11 cellular contexts compared by ENCODE assay signal in the genomic region with DNA sequence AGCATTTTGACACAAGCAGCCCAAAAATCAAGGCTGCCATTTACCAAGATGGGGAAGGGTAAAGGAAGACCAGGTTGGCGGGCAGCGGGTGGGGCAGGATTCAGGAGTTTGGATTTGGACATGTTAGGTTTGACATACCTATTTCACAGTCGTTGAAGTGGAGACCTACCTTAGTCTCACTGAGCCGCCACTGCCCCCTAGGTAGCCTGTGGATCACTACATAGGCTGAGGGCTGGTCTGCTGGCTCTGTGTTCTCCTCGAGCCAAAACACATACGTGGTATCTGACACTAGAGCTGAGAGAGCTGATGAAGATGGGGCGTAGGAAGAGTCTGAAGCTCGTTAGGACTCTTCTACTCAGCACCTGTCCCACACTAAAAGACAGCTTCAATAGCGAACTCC.
DNase-seq lines count a peak whose midpoint lies in the region; ATAC-seq and TF ChIP-seq lines count a peak whose summit lies in the region.
"Had no signal": no experiment of that assay in that cellular context is flagged by ENCODE, and none has a peak within 500 bp of the region (broad histone marks: within the 10 kb centered on the region; RNA-seq: fewer than 3 reads in every experiment).

No MANE protein-coding gene starts in this region.

- no peak overlapping the region for H3K4me3 ChIP-seq in DND-41 (ENCODE audit: low read depth in 1 of 2, low read length in 2 of 2)
- H3K4me3 ChIP-seq in GM23338 = no peak overlapping the region
- H3K4me3 ChIP-seq: adrenal gland, tibial nerve had no signal

- no peak overlapping the region for H3K9ac ChIP-seq in DND-41 (ENCODE audit: low read depth, low read length)

- peaks cover 18% of the 10 kb centered on the region for H3K4me1 Mint-ChIP-seq in GM23338
- H3K4me1 Mint-ChIP-seq in activated CD4-positive, alpha-beta memory T cell treated with anti-CD3 and anti-CD28 coated beads, Interleukin-2, amount 10 ng/mL, durations not matched to agents 7 days and 5 days = peaks cover 11% of the 10 kb centered on the region
- no peaks in the 10 kb centered on the region for H3K4me1 Mint-ChIP-seq in memory B cell

- no peaks in the 10 kb centered on the region for H3K9me3 ChIP-seq in DND-41 (ENCODE audit: insufficient read depth, low read length, severe bottlenecking)
- H3K9me3 ChIP-seq: adrenal gland, tibial nerve had no signal

- H3K4me2 ChIP-seq in DND-41 (ENCODE audit: insufficient read depth, low read length) (no peak overlapping the region), GM23338 (no peak overlapping the region)

- no peaks in the 10 kb centered on the region for H3K27me3 ChIP-seq in DND-41 (ENCODE audit: insufficient read depth, low read length, poor library complexity)
- H3K27me3 ChIP-seq in GM23338 (ENCODE audit: insufficient read depth) = no peaks in the 10 kb centered on the region
- H3K27me3 ChIP-seq: adrenal gland, tibial nerve had no signal

- H3K9me3 Mint-ChIP-seq in GM23338 (no peaks in the 10 kb centered on the region), memory B cell (no peaks in the 10 kb centered on the region)
- no peaks in the 10 kb centered on the region for H3K9me3 Mint-ChIP-seq in activated CD4-positive, alpha-beta memory T cell treated with anti-CD3 and anti-CD28 coated beads, Interleukin-2, amount 10 ng/mL, durations not matched to agents 7 days and 5 days

- DNase-seq in DND-41 (no peak), GM23338 (ENCODE audit: low spot score) (peak; percentile 81), memory B cell (ENCODE audit: low spot score in 2 of 2) (peak in 1 of 2 donors; percentile 16), NCI-H2029 treated with DMSO at 0.1 percent for 48 hours (lab: John Stamatoyannopoulos, UW) (no peak)
- peak; percentile 26 for DNase-seq in activated CD4-positive, alpha-beta memory T cell treated with anti-CD3 and anti-CD28 coated beads, Interleukin-2, amount 10 ng/mL, durations not matched to agents 7 days and 5 days
- DNase-seq: adrenal gland, MV-4-11 had no signal

- peaks cover 69% of the 10 kb centered on the region for H3K36me3 ChIP-seq in DND-41 (ENCODE audit: insufficient read depth, low read length)
- H3K36me3 ChIP-seq in GM23338 (ENCODE audit: insufficient read depth) = no peaks in the 10 kb centered on the region; the same call in 1 of the 2 replicates

- H3K4me3 Mint-ChIP-seq in GM23338 (no peak overlapping the region), memory B cell (no peak overlapping the region)
- H3K4me3 Mint-ChIP-seq in activated CD4-positive, alpha-beta memory T cell treated with anti-CD3 and anti-CD28 coated beads, Interleukin-2, amount 10 ng/mL, durations not matched to agents 7 days and 5 days = no peak overlapping the region

- CTCF ChIA-PET in activated CD4-positive, alpha-beta memory T cell treated with anti-CD3 and anti-CD28 coated beads, Interleukin-2, amount 10 ng/mL, durations not matched to agents 7 days and 5 days (lab: Charles Lee) = interaction anchor here (0.6 to 1.3 kb wide), 4 partner anchors 67 to 116 kb away, joined by 3 read pairs; no protein-coding TSS in a partner anchor

- TF ChIP-seq CTCF in DND-41 (IDR thresholded peaks at IDR 0.05; ENCODE audit: borderline replicate concordance, extremely low read depth, low read length, poor library complexity, severe bottlenecking) = peak; percentile 29
- TF ChIP-seq CTCF in GM23338 (conservative IDR thresholded peaks at IDR 0.05; ENCODE audit: low read depth in 2 of 2) = peak; percentile 61 to 79

- H3K79me2 ChIP-seq in DND-41 (ENCODE audit: insufficient read depth, low read length) = no peaks in the 10 kb centered on the region
- H3K79me2 ChIP-seq in GM23338 (replicated peaks; ENCODE audit: insufficient read depth) = no peaks in the 10 kb centered on the region

- H2AFZ ChIP-seq in DND-41 (ENCODE audit: low read depth, low read length) = no peak overlapping the region
- no peak overlapping the region for H2AFZ ChIP-seq in GM23338

- H3K36me3 Mint-ChIP-seq in GM23338 (ENCODE audit: low read depth) = peaks cover 9% of the 10 kb centered on the region; the same call in 2 of the 3 replicates
- peaks cover 36% of the 10 kb centered on the region for H3K36me3 Mint-ChIP-seq in activated CD4-positive, alpha-beta memory T cell treated with anti-CD3 and anti-CD28 coated beads, Interleukin-2, amount 10 ng/mL, durations not matched to agents 7 days and 5 days (ENCODE audit: low read depth)
- peaks cover 17% of the 10 kb centered on the region for H3K36me3 Mint-ChIP-seq in memory B cell

- H3K27me3 Mint-ChIP-seq in GM23338 (ENCODE audit: insufficient read depth, low read depth, poor library complexity) (peaks cover 5% of the 10 kb centered on the region), memory B cell (no peaks in the 10 kb centered on the region)
- no peaks in the 10 kb centered on the region for H3K27me3 Mint-ChIP-seq in activated CD4-positive, alpha-beta memory T cell treated with anti-CD3 and anti-CD28 coated beads, Interleukin-2, amount 10 ng/mL, durations not matched to agents 7 days and 5 days

- TF ChIP-seq POLR2A in GM18505 (IDR thresholded peaks at IDR 0.05; ENCODE audit: borderline replicate concordance, extremely low read depth, insufficient read depth, insufficient read length) = no peak

- H4K20me1 ChIP-seq in DND-41 (ENCODE audit: insufficient read depth, low read length) (no peaks in the 10 kb centered on the region), GM23338 (replicated peaks; ENCODE audit: insufficient read depth) (no peaks in the 10 kb centered on the region; the same call in 1 of the 2 replicates)

- ATAC-seq in DND-41 (ENCODE audit: insufficient read depth, low read depth) (no peak), GM23338 (peak; percentile 91), memory B cell (ENCODE audit: low read depth) (peak; percentile 80), GM19463 (IDR thresholded peaks at IDR 0.05; ENCODE audit: unreplicated experiment) (no peak), GM21390 (IDR thresholded peaks at IDR 0.05; ENCODE audit: unreplicated experiment) (no peak), GM18505 (IDR thresholded peaks at IDR 0.05; ENCODE audit: unreplicated experiment) (no peak)

- H3K4me1 ChIP-seq in DND-41 (ENCODE audit: insufficient read depth, low read length) (no peaks in the 10 kb centered on the region), GM23338 (ENCODE audit: insufficient read depth) (no peaks in the 10 kb centered on the region)

- POLR2A ChIA-PET in activated CD4-positive, alpha-beta memory T cell treated with anti-CD3 and anti-CD28 coated beads, Interleukin-2, amount 10 ng/mL, durations not matched to agents 7 days and 5 days (lab: Charles Lee) = no interaction called here

- H3K27ac ChIP-seq in DND-41 (ENCODE audit: low read length) (no peak overlapping the region), GM23338 (ENCODE audit: low read depth) (no peak overlapping the region)
- H3K27ac ChIP-seq: tibial nerve had no signal

- peaks cover 4% of the 10 kb centered on the region; the same call in 1 of the 2 replicates for H3F3A ChIP-seq in GM23338 (replicated peaks; ENCODE audit: low read depth)

- no peaks in the 10 kb centered on the region for H3K9me2 ChIP-seq in GM23338 (ENCODE audit: insufficient read depth)

- H3K27ac Mint-ChIP-seq in GM23338 = no peak overlapping the region
- no peak overlapping the region for H3K27ac Mint-ChIP-seq in activated CD4-positive, alpha-beta memory T cell treated with anti-CD3 and anti-CD28 coated beads, Interleukin-2, amount 10 ng/mL, durations not matched to agents 7 days and 5 days
- H3K27ac Mint-ChIP-seq in memory B cell = peak overlapping the region; percentile 51

TF ChIP-seq in GM23338, 12 proteins besides CTCF, POLR2A, EP300 and RAD21:
- TF ChIP-seq POLR2AphosphoS5 (IDR thresholded peaks at IDR 0.05; ENCODE audit: low read depth) = no peak
- TF ChIP-seq EZH2phosphoT487 (IDR thresholded peaks at IDR 0.05; ENCODE audit: unreplicated experiment) = no peak
- TF ChIP-seq JUNB (IDR thresholded peaks at IDR 0.05; ENCODE audit: unreplicated experiment) = no peak
- TF ChIP-seq, protein P1, sequence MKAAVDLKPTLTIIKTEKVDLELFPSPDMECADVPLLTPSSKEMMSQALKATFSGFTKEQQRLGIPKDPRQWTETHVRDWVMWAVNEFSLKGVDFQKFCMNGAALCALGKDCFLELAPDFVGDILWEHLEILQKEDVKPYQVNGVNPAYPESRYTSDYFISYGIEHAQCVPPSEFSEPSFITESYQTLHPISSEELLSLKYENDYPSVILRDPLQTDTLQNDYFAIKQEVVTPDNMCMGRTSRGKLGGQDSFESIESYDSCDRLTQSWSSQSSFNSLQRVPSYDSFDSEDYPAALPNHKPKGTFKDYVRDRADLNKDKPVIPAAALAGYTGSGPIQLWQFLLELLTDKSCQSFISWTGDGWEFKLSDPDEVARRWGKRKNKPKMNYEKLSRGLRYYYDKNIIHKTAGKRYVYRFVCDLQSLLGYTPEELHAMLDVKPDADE (IDR thresholded peaks at IDR 0.05) = no peak
TF ChIP-seq in GM23338: peak in this region for 0.

Comparison
In these comparisons a context has a peak if more than half of its experiments do, and no peak if none do; other contexts are left out.
1. ATAC-seq: peak in GM23338 (single experiment) and memory B cell (single experiment); none in DND-41 (single experiment), GM19463 (single experiment), GM21390 (single experiment) and GM18505 (single experiment).
2. DNase-seq: peak in GM23338 (single experiment) and activated CD4-positive, alpha-beta memory T cell treated with anti-CD3 and anti-CD28 coated beads, Interleukin-2, amount 10 ng/mL, durations not matched to agents 7 days and 5 days (single experiment); none in DND-41 (single experiment) and NCI-H2029 treated with DMSO at 0.1 percent for 48 hours (single experiment).